Comparison of ENCODE assay signal across 25 cellular contexts in genomic region chr7:133502498-133502897, GRCh38.
"Had no signal": no experiment of that assay in that cellular context is flagged by ENCODE, and none has a peak within 500 bp of the region (broad histone marks: within the 10 kb centered on the region; RNA-seq: fewer than 3 reads in every experiment).

No MANE protein-coding gene starts in this region.

- H3K4me3 ChIP-seq: colonic mucosa, SJCRH30 had no signal

- H3K27ac ChIP-seq: colonic mucosa, RWPE1, SJCRH30 had no signal

- DNase-seq: activated CD4-positive, alpha-beta memory T cell treated with anti-CD3 and anti-CD28 coated beads for 36 hours; activated CD4-positive, alpha-beta T cell treated with anti-CD3 and anti-CD28 coated beads, Interleukin-2, amount 10 ng/mL, durations not matched to agents 7 days and 5 days; activated CD4-positive, CD25-positive, alpha-beta regulatory T cell; activated CD8-positive, alpha-beta memory T cell treated with anti-CD3 and anti-CD28 coated beads for 24 hours; activated effector memory CD4-positive, alpha-beta T cell treated with anti-CD3 and anti-CD28 coated beads, Interleukin-2, amount 50 U/mL, for 16 hours; activated naive CD4-positive, alpha-beta T cell treated with Interleukin-2 at 50 U/mL for 16 hours; activated naive CD8-positive, alpha-beta T cell treated with anti-CD3 and anti-CD28 coated beads, Interleukin-2, amount 50 U/mL, for 24 hours; activated T-cell treated with anti-CD3 and anti-CD28 coated beads, Interleukin-2, amount 50 U/mL, for 4 hours; amygdala; cerebellar nuclear complex; colonic mucosa; Kasumi-1; KBM-7; NCI-H1694 treated with DMSO at 0.1 percent for 48 hours; NCI-H2029 treated with DMSO at 0.1 percent for 48 hours; NCI-H446 treated with DMSO at 0.1 percent for 48 hours; NCI-H526; OCI-M1; Right ventricle myocardium superior; SJCRH30; T-helper 17 cell; T-helper 9 cell had no signal

- ATAC-seq: activated naive CD4-positive, alpha-beta T cell treated with anti-CD3 and anti-CD28 coated beads, Interleukin-2, amount 50 U/mL, for 72 hours; activated naive CD8-positive, alpha-beta T cell treated with anti-CD3 and anti-CD28 coated beads, Interleukin-2, amount 50 U/mL, for 24 hours; activated T-cell treated with anti-CD3 and anti-CD28 coated beads, Interleukin-2, amount 50 U/mL, for 4 hours; Panc1; T-helper 17 cell had no signal
